16 cellular contexts compared by ENCODE assay signal in the genomic region with DNA sequence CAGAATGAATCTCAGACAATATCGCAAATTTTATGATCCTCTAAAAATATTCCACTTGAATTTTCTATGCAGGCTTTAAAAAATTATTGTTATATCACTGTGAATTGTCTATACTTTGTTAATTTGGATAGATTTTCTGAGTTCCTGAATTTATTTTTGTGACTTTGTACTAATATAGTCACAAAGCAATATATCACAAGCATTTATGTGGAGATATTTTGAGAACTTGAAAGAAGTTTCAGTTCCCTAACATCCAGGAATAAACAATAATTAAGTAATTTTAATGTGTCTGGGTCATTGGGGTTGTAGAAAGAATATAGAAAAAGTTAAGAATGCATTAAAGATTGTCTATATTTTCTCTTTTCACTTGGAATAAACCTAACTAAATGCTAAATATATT.
"Had no signal": no experiment of that assay in that cellular context is flagged by ENCODE, and none has a peak within 500 bp of the region (broad histone marks: within the 10 kb centered on the region; RNA-seq: fewer than 3 reads in every experiment).

No MANE protein-coding gene starts in this region.

- DNase-seq: effector memory CD8-positive, alpha-beta T cell; gastrocnemius medialis; left colon; mesendoderm; naive thymus-derived CD4-positive, alpha-beta T cell; nephron progenitor cell; posterior cingulate gyrus; sigmoid colon; stimulated activated CD4-positive, alpha-beta T cell treated with anti-CD3 and anti-CD28 coated beads, Interleukin-2, amount 100 ng/mL, for 24 hours; stimulated activated CD4-positive, alpha-beta T cell treated with anti-CD3 and anti-CD28 coated beads, Interleukin-4, amount 100 ng/mL, for 4 hours; stimulated activated naive CD4-positive, alpha-beta T cell; trophoblast cell had no signal

- H3K27ac Mint-ChIP-seq: dendritic cell treated with granulocyte-macrophage colony-stimulating factor and Interleukin-4, amounts not matched to agents 40 ng/mL and 50 ng/mL, for 4 days; effector memory CD8-positive, alpha-beta T cell; naive thymus-derived CD4-positive, alpha-beta T cell; nephron progenitor cell had no signal

- H3K4me1 Mint-ChIP-seq: naive thymus-derived CD4-positive, alpha-beta T cell had no signal

- H3K27ac ChIP-seq: epithelial cell of prostate, esophagus muscularis mucosa, gastrocnemius medialis, sigmoid colon, skin epidermis had no signal

- H3K4me3 Mint-ChIP-seq: dendritic cell treated with granulocyte-macrophage colony-stimulating factor and Interleukin-4, amounts not matched to agents 40 ng/mL and 50 ng/mL, for 4 days; effector memory CD8-positive, alpha-beta T cell; naive thymus-derived CD4-positive, alpha-beta T cell; nephron progenitor cell had no signal

- H3K27me3 Mint-ChIP-seq: effector memory CD8-positive, alpha-beta T cell had no signal

- H3K9me3 Mint-ChIP-seq: dendritic cell treated with granulocyte-macrophage colony-stimulating factor and Interleukin-4, amounts not matched to agents 40 ng/mL and 50 ng/mL, for 4 days; nephron progenitor cell had no signal

- ATAC-seq: effector memory CD8-positive, alpha-beta T cell; gastrocnemius medialis; left colon; naive thymus-derived CD4-positive, alpha-beta T cell had no signal

- H3K36me3 ChIP-seq: esophagus muscularis mucosa, gastrocnemius medialis, sigmoid colon had no signal

- H3K36me3 Mint-ChIP-seq: naive thymus-derived CD4-positive, alpha-beta T cell had no signal

- H3K9me3 ChIP-seq: esophagus muscularis mucosa, gastrocnemius medialis, sigmoid colon had no signal

- H3K4me3 ChIP-seq: esophagus muscularis mucosa, gastrocnemius medialis, sigmoid colon, skin epidermis had no signal

- H3K27me3 ChIP-seq: gastrocnemius medialis, sigmoid colon had no signal
